ENCODE assay signal across 18 cellular contexts in the genomic region with DNA sequence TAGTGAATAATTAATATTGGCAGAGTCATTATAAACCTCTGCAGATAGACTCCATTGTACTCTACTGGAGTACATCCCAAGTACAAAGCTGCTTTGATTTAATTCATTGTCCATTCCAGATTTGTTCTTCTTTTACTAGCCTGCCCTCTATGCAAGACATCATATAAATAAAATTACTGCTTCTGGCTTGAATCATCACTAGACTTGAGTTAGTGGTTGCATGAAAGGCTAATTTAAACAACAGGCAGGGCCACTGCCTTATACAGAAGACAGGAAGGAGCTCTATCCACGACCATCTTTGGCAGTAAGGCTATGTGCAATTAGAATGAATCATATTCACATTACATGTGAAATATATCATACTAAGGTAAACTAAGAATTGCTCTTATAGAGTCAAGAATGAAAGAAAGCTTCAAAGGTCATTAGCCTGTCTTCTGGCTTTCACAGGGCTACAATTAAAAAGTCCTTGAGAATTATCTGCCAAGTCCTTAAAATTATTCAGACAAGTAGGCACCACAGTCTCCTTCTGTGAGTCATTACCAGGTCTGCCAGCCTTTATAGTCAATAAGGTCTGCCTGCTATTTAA.
DNase-seq lines count a peak whose midpoint lies in the region; ATAC-seq and TF ChIP-seq lines count a peak whose summit lies in the region.
"Had no signal": no experiment of that assay in that cellular context is flagged by ENCODE, and none has a peak within 500 bp of the region (broad histone marks: within the 10 kb centered on the region; RNA-seq: fewer than 3 reads in every experiment).

No MANE protein-coding gene starts in this region.

- no peak for ATAC-seq in stimulated activated memory B cell treated with anti-CD40 and anti-IgM and Interleukin-4, amounts not matched to agents 10 μg/mL and 1 μg/mL and 100 μg/mL, for 72 hours
- no peak for ATAC-seq in GM23338
- ATAC-seq: K562 had no signal

- no peak overlapping the region for H3K4me2 ChIP-seq in GM23338

- H3K4me1 Mint-ChIP-seq in nephron (peaks cover 40% of the 10 kb centered on the region), GM23338 (no peaks in the 10 kb centered on the region), chondrocyte (ENCODE audit: low read depth) (no peaks in the 10 kb centered on the region)
- no peaks in the 10 kb centered on the region for H3K4me1 Mint-ChIP-seq in stimulated activated memory B cell treated with anti-CD40 and anti-IgM and Interleukin-4, amounts not matched to agents 10 μg/mL and 1 μg/mL and 100 μg/mL, for 72 hours

- H3K27ac Mint-ChIP-seq in nephron (peak overlapping the region in 2 of 3 experiments; percentile 62 to 65), GM23338 (no peak overlapping the region), chondrocyte (ENCODE audit: unreplicated experiment) (no peak overlapping the region)
- H3K27ac Mint-ChIP-seq in stimulated activated memory B cell treated with anti-CD40 and anti-IgM and Interleukin-4, amounts not matched to agents 10 μg/mL and 1 μg/mL and 100 μg/mL, for 72 hours: no peak overlapping the region
- H3K27ac Mint-ChIP-seq: T-helper 2 cell treated with Interferon-gamma antibody and Interleukin-4, amounts not matched to agents 5 μg/mL and 100 μg/mL, for 36 hours had no signal

- no peaks in the 10 kb centered on the region for H3K36me3 Mint-ChIP-seq in nephron (ENCODE audit: low read depth)
- no peaks in the 10 kb centered on the region for H3K36me3 Mint-ChIP-seq in stimulated activated memory B cell treated with anti-CD40 and anti-IgM and Interleukin-4, amounts not matched to agents 10 μg/mL and 1 μg/mL and 100 μg/mL, for 72 hours
- no peaks in the 10 kb centered on the region for H3K36me3 Mint-ChIP-seq in GM23338 (ENCODE audit: low read depth)
- no peaks in the 10 kb centered on the region for H3K36me3 Mint-ChIP-seq in chondrocyte (ENCODE audit: low read depth)

- H3K9me3 Mint-ChIP-seq in nephron (no peaks in the 10 kb centered on the region), GM23338 (no peaks in the 10 kb centered on the region), chondrocyte (ENCODE audit: low read depth) (no peaks in the 10 kb centered on the region)
- H3K9me3 Mint-ChIP-seq in stimulated activated memory B cell treated with anti-CD40 and anti-IgM and Interleukin-4, amounts not matched to agents 10 μg/mL and 1 μg/mL and 100 μg/mL, for 72 hours: peaks cover 11% of the 10 kb centered on the region
- H3K9me3 Mint-ChIP-seq: T-helper 2 cell treated with Interferon-gamma antibody and Interleukin-4, amounts not matched to agents 5 μg/mL and 100 μg/mL, for 36 hours had no signal

- no peak overlapping the region for H3K27ac ChIP-seq in GM23338 (ENCODE audit: low read depth)

- no peaks in the 10 kb centered on the region for H3K4me1 ChIP-seq in GM23338 (ENCODE audit: insufficient read depth)

- H3K27me3 ChIP-seq in GM23338 (ENCODE audit: insufficient read depth): no peaks in the 10 kb centered on the region

- H3K36me3 ChIP-seq in GM23338 (ENCODE audit: insufficient read depth): no peaks in the 10 kb centered on the region

- DNase-seq in DMS 273 treated with DMSO at 0.1 percent for 48 hours (lab: John Stamatoyannopoulos, UW): peak; percentile 29
- peak; percentile 44 for DNase-seq in NCI-H2029 (lab: John Stamatoyannopoulos, UW)
- peak; percentile 49 for DNase-seq in astrocyte of the hippocampus (ENCODE audit: low read depth, low spot score)
- no peak for DNase-seq in AG20443 (ENCODE audit: low spot score)
- DNase-seq in GM23338 (ENCODE audit: low spot score): no peak
- no peak for DNase-seq in chondrocyte (ENCODE audit: low spot score)
- DNase-seq: activated CD4-positive, alpha-beta T cell treated with anti-CD3 and anti-CD28 coated beads for 1 hour; activated effector memory CD4-positive, alpha-beta T cell treated with Interleukin-2 at 50 U/mL for 16 hours; amniotic stem cell; GF-D8; NCI-H1048; NCI-H226; SHP77; stimulated activated CD4-positive, alpha-beta T cell treated with anti-CD3 and anti-CD28 coated beads, Interleukin-4, amount 100 ng/mL, for 1 hour had no signal

- H3K4me3 Mint-ChIP-seq in nephron (no peak overlapping the region), GM23338 (no peak overlapping the region), chondrocyte (ENCODE audit: unreplicated experiment) (no peak overlapping the region)
- no peak overlapping the region for H3K4me3 Mint-ChIP-seq in stimulated activated memory B cell treated with anti-CD40 and anti-IgM and Interleukin-4, amounts not matched to agents 10 μg/mL and 1 μg/mL and 100 μg/mL, for 72 hours
- H3K4me3 Mint-ChIP-seq: T-helper 2 cell treated with Interferon-gamma antibody and Interleukin-4, amounts not matched to agents 5 μg/mL and 100 μg/mL, for 36 hours had no signal

- no peaks in the 10 kb centered on the region for H3F3A ChIP-seq in GM23338 (replicated peaks; ENCODE audit: low read depth)

- TF ChIP-seq CTCF in nephron (IDR thresholded peaks at IDR 0.05; ENCODE audit: unreplicated experiment in 3 of 3) (no peak), GM23338 (conservative IDR thresholded peaks at IDR 0.05; ENCODE audit: low read depth in 2 of 2) (no peak), chondrocyte (IDR thresholded peaks at IDR 0.05) (no peak)

- no peaks in the 10 kb centered on the region for H3K9me2 ChIP-seq in GM23338 (ENCODE audit: insufficient read depth)

- no peak overlapping the region for H2AFZ ChIP-seq in GM23338

- no peak overlapping the region for H3K4me3 ChIP-seq in GM23338
- H3K4me3 ChIP-seq: K562 had no signal

- H4K20me1 ChIP-seq in GM23338 (replicated peaks; ENCODE audit: insufficient read depth): no peaks in the 10 kb centered on the region

- no peaks in the 10 kb centered on the region for H3K79me2 ChIP-seq in GM23338 (replicated peaks; ENCODE audit: insufficient read depth)

- H3K27me3 Mint-ChIP-seq in nephron (ENCODE audit: low read depth) (no peaks in the 10 kb centered on the region), GM23338 (ENCODE audit: insufficient read depth, low read depth, poor library complexity) (peaks cover 1% of the 10 kb centered on the region), chondrocyte (ENCODE audit: low read depth) (no peaks in the 10 kb centered on the region)
- H3K27me3 Mint-ChIP-seq in stimulated activated memory B cell treated with anti-CD40 and anti-IgM and Interleukin-4, amounts not matched to agents 10 μg/mL and 1 μg/mL and 100 μg/mL, for 72 hours: no peaks in the 10 kb centered on the region

TF ChIP-seq in GM23338, 12 proteins besides CTCF, POLR2A, EP300 and RAD21 (continues in another document):
- TF ChIP-seq EZH2 (IDR thresholded peaks at IDR 0.05; ENCODE audit: low read depth, unreplicated experiment) (no peak), STAT1 (IDR thresholded peaks at IDR 0.05; ENCODE audit: unreplicated experiment) (no peak), ZNF462 (CRISPR knock-in tag; IDR thresholded peaks at IDR 0.05) (no peak)

Comparison
In these comparisons a context has a peak if more than half of its experiments do, and no peak if none do; other contexts are left out.
1. DNase-seq: peak in DMS 273 treated with DMSO at 0.1 percent for 48 hours (single experiment), NCI-H2029 (single experiment) and astrocyte of the hippocampus (single experiment); none in AG20443 (single experiment), GM23338 (single experiment) and chondrocyte (single experiment).
2. H3K27ac Mint-ChIP-seq: peak in nephron (2 of 3); none in stimulated activated memory B cell treated with anti-CD40 and anti-IgM and Interleukin-4, amounts not matched to agents 10 μg/mL and 1 μg/mL and 100 μg/mL, for 72 hours (single experiment), GM23338 (single experiment) and chondrocyte (single experiment).